In the genomic region with DNA sequence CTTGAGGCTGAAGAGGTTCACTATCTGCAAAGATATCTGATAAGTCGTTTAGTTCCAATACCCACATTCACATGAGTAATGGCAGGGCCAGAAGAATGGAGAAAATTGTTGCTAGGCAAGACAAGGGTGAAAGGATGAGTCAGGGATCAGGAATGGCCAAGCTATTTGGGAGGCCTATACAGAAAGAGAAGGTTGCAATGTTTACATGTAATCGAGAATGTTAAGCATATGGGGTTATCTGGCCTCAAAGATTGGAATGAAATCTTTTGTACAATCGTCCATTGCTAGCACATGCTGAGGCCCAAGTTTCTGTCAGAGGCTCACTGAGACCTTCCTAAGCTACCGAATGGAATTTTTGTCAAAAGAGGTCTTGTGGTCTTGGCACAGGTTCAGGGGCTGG, we compare ENCODE assay signal across 21 cellular contexts.
DNase-seq lines count a peak whose midpoint lies in the region; ATAC-seq, FAIRE-seq and TF ChIP-seq lines count a peak whose summit lies in the region.
"Had no signal": no experiment of that assay in that cellular context is flagged by ENCODE, and none has a peak within 500 bp of the region (broad histone marks: within the 10 kb centered on the region; RNA-seq: fewer than 3 reads in every experiment).

No MANE protein-coding gene starts in this region.

- H3K27me3 Mint-ChIP-seq in endothelial cell (ENCODE audit: unreplicated experiment), result peaks cover 1% of the 10 kb centered on the region

- no peak overlapping the region for H3K4me3 Mint-ChIP-seq in endothelial cell (ENCODE audit: unreplicated experiment)
- H3K4me3 Mint-ChIP-seq: activated CD8-positive, alpha-beta T cell treated with anti-CD3 and anti-CD28 coated beads for 36 hours; activated naive CD4-positive, alpha-beta T cell treated with anti-CD3 and anti-CD28 coated beads, Interleukin-2, amount 50 U/mL, for 24 hours; CD4-positive, alpha-beta memory T cell; T-cell had no signal

- peaks cover 49% of the 10 kb centered on the region for H3K27me3 ChIP-seq in PC-3 (ENCODE audit: low read length)
- no peaks in the 10 kb centered on the region for H3K27me3 ChIP-seq in bronchial epithelial cell (ENCODE audit: control insufficient read depth, insufficient read depth, low read length)
- H3K27me3 ChIP-seq: dorsolateral prefrontal cortex, right lobe of liver had no signal

- 66 to 77% methylated on average over 2 to 3 of the region's 4 CpGs for WGBS in mesodermal cell (ENCODE audit: insufficient coverage in 2 of 2), 2 experiments

- H3K4me2 ChIP-seq in PC-3 (ENCODE audit: low read length), result no peak overlapping the region

- no peaks in the 10 kb centered on the region for H3F3A ChIP-seq in PC-3 (ENCODE audit: low read length, unreplicated experiment)

- no peak overlapping the region for H3K27ac ChIP-seq in PC-3 (ENCODE audit: low read length)
- peak overlapping the region; percentile 84 for H3K27ac ChIP-seq in mesodermal cell (ENCODE audit: low read depth, low read length, severe bottlenecking)
- H3K27ac ChIP-seq: dorsolateral prefrontal cortex, left ventricle myocardium inferior, right lobe of liver, WERI-Rb-1 had no signal

- TF ChIP-seq CTCF in PC-3 (conservative IDR thresholded peaks at IDR 0.05; ENCODE audit: low read depth, low read length), result no peak
- no peak for TF ChIP-seq CTCF in bronchial epithelial cell (IDR thresholded peaks at IDR 0.05; ENCODE audit: insufficient read depth, low read length, severe bottlenecking)
- TF ChIP-seq CTCF in endothelial cell (IDR thresholded peaks at IDR 0.05; ENCODE audit: unreplicated experiment), result no peak

- ATAC-seq in PC-3 (no peak), GM21576 (IDR thresholded peaks at IDR 0.05; ENCODE audit: unreplicated experiment) (no peak), GM21619 (IDR thresholded peaks at IDR 0.05; ENCODE audit: unreplicated experiment) (no peak)
- ATAC-seq: activated CD8-positive, alpha-beta T cell treated with anti-CD3 and anti-CD28 coated beads for 36 hours; Panc1; right lobe of liver; T-cell had no signal

- DNase-seq in Daoy (ENCODE audit: low read depth), result peak; percentile 82
- DNase-seq in PC-3, result peak; percentile 60
- DNase-seq in bronchial epithelial cell (ENCODE audit: low read depth), result peak; percentile 74
- no peak for DNase-seq in endothelial cell (ENCODE audit: low spot score)
- DNase-seq in stimulated activated CD4-positive, alpha-beta T cell treated with anti-CD3 and anti-CD28 coated beads, Interleukin-4, amount 100 ng/mL, for 4 hours, result no peak
- DNase-seq: activated CD8-positive, alpha-beta T cell treated with anti-CD3 and anti-CD28 coated beads for 36 hours; activated T-cell treated with anti-CD3 and anti-CD28 coated beads, Interleukin-2, amount 50 U/mL, for 48 hours; CD4-positive, alpha-beta memory T cell; dorsolateral prefrontal cortex; KG1; left ventricle myocardium inferior; NCI-H748 treated with DMSO at 0.1 percent for 48 hours; nucleus accumbens; right lobe of liver; T-cell; WERI-Rb-1 had no signal

- no peaks in the 10 kb centered on the region for H3K4me1 ChIP-seq in PC-3 (ENCODE audit: insufficient read depth, low read length)
- peaks cover 35% of the 10 kb centered on the region for H3K4me1 ChIP-seq in mesodermal cell (ENCODE audit: control insufficient read depth, insufficient read depth, low read length, poor library complexity, severe bottlenecking)
- H3K4me1 ChIP-seq: left ventricle myocardium inferior, right lobe of liver had no signal

- H3K9ac ChIP-seq in PC-3 (ENCODE audit: low read length), result no peak overlapping the region

- H3K36me3 Mint-ChIP-seq in endothelial cell (ENCODE audit: low read depth, unreplicated experiment), result no peaks in the 10 kb centered on the region
- H3K36me3 Mint-ChIP-seq: activated naive CD4-positive, alpha-beta T cell treated with anti-CD3 and anti-CD28 coated beads, Interleukin-2, amount 50 U/mL, for 24 hours; CD4-positive, alpha-beta memory T cell; T-cell had no signal

- POLR2A ChIA-PET in PC-3 (lab: Charles Lee; ENCODE audit: unreplicated experiment), result no interaction called here

- no peak overlapping the region for H2AFZ ChIP-seq in PC-3 (ENCODE audit: low read length)

- H3K9me3 ChIP-seq in PC-3 (ENCODE audit: low read length) (no peaks in the 10 kb centered on the region), mesodermal cell (ENCODE audit: control insufficient read depth, low read length) (no peaks in the 10 kb centered on the region)
- H3K9me3 ChIP-seq: left ventricle myocardium inferior, right lobe of liver had no signal

- no peaks in the 10 kb centered on the region for H3K4me1 Mint-ChIP-seq in endothelial cell (ENCODE audit: unreplicated experiment)
- H3K4me1 Mint-ChIP-seq: activated naive CD4-positive, alpha-beta T cell treated with anti-CD3 and anti-CD28 coated beads, Interleukin-2, amount 50 U/mL, for 24 hours; CD4-positive, alpha-beta memory T cell; T-cell had no signal

- H4K20me1 ChIP-seq in PC-3 (ENCODE audit: low read length), result no peaks in the 10 kb centered on the region

- no peak for FAIRE-seq in bronchial epithelial cell (lab: Jason Lieb, UNC)

- no peak overlapping the region for H3K27ac Mint-ChIP-seq in endothelial cell (ENCODE audit: unreplicated experiment)
- H3K27ac Mint-ChIP-seq: activated CD8-positive, alpha-beta T cell treated with anti-CD3 and anti-CD28 coated beads for 36 hours; activated naive CD4-positive, alpha-beta T cell treated with anti-CD3 and anti-CD28 coated beads, Interleukin-2, amount 50 U/mL, for 24 hours; CD4-positive, alpha-beta memory T cell; T-cell had no signal

- no peaks in the 10 kb centered on the region for H3K9me2 ChIP-seq in PC-3 (replicated peaks; ENCODE audit: low read length)

- H3K9me3 Mint-ChIP-seq in endothelial cell (ENCODE audit: unreplicated experiment), result no peaks in the 10 kb centered on the region
- H3K9me3 Mint-ChIP-seq: activated CD8-positive, alpha-beta T cell treated with anti-CD3 and anti-CD28 coated beads for 36 hours; activated naive CD4-positive, alpha-beta T cell treated with anti-CD3 and anti-CD28 coated beads, Interleukin-2, amount 50 U/mL, for 24 hours; T-cell had no signal

- H3K36me3 ChIP-seq in PC-3 (ENCODE audit: low read depth, low read length), result no peaks in the 10 kb centered on the region
- H3K36me3 ChIP-seq in bronchial epithelial cell (ENCODE audit: control insufficient read depth, insufficient read depth, low read length), result no peaks in the 10 kb centered on the region
- H3K36me3 ChIP-seq in mesodermal cell (ENCODE audit: control insufficient read depth, insufficient read depth, low read length), result no peaks in the 10 kb centered on the region
- H3K36me3 ChIP-seq: left ventricle myocardium inferior, right lobe of liver, WERI-Rb-1 had no signal

- CTCF ChIA-PET in PC-3 (lab: Charles Lee), result no interaction called here

- intact Hi-C loops in PC-3 (cut with micrococcal nuclease), result no loop called here

- no peaks in the 10 kb centered on the region for H3K79me2 ChIP-seq in PC-3 (ENCODE audit: low read length)

- H3K4me3 ChIP-seq in PC-3 (ENCODE audit: low read length), result no peak overlapping the region
- H3K4me3 ChIP-seq in bronchial epithelial cell (ENCODE audit: low read depth, low read length), result no peak overlapping the region
- no peak overlapping the region for H3K4me3 ChIP-seq in mesodermal cell (ENCODE audit: extremely low read depth, insufficient read depth, low read length, poor library complexity, severe bottlenecking)
- H3K4me3 ChIP-seq: dorsolateral prefrontal cortex, left ventricle myocardium inferior, right lobe of liver had no signal

- no TSS peak for BruUV-seq in PC-3 (replicated peaks; lab: Mats Ljungman, UMichigan)

Comparison
In these comparisons a context has a peak if more than half of its experiments do, and no peak if none do; other contexts are left out.
1. DNase-seq: peak in Daoy (single experiment), PC-3 (single experiment) and bronchial epithelial cell (single experiment); none in endothelial cell (single experiment) and stimulated activated CD4-positive, alpha-beta T cell treated with anti-CD3 and anti-CD28 coated beads, Interleukin-4, amount 100 ng/mL, for 4 hours (0 of 2).